ENCODE assay signal across 1 cellular context in genomic region chr15:77069521-77070121, GRCh38.
A peak's percentile ranks its signal among the peaks of the same experiment; 100 is the strongest.
TF ChIP-seq lines count a peak whose summit lies in the region.

No MANE protein-coding gene starts in this region.

TF ChIP-seq in HEK293, 187 proteins besides CTCF, POLR2A, EP300 and RAD21 (continued from another document and continues in another):
- no peak; the same call in 1 of the 2 replicates for TF ChIP-seq KLF7 (tag by site-specific recombination; IDR thresholded peaks at IDR 0.05; ENCODE audit: borderline replicate concordance)
- TF ChIP-seq ZBTB8A (tag by site-specific recombination; IDR thresholded peaks at IDR 0.05): no peak
- TF ChIP-seq, protein P1, sequence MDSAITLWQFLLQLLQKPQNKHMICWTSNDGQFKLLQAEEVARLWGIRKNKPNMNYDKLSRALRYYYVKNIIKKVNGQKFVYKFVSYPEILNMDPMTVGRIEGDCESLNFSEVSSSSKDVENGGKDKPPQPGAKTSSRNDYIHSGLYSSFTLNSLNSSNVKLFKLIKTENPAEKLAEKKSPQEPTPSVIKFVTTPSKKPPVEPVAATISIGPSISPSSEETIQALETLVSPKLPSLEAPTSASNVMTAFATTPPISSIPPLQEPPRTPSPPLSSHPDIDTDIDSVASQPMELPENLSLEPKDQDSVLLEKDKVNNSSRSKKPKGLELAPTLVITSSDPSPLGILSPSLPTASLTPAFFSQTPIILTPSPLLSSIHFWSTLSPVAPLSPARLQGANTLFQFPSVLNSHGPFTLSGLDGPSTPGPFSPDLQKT (IDR thresholded peaks at IDR 0.05; ENCODE audit: borderline replicate concordance, low read depth, low read length): no peak
- TF ChIP-seq ZNF324 (tag by site-specific recombination; IDR thresholded peaks at IDR 0.05): no peak
- no peak for TF ChIP-seq REPIN1 (tag by site-specific recombination; IDR thresholded peaks at IDR 0.05; ENCODE audit: low read depth)
- no peak for TF ChIP-seq ZBTB6 (tag by site-specific recombination; IDR thresholded peaks at IDR 0.05)
- TF ChIP-seq, protein P2, sequence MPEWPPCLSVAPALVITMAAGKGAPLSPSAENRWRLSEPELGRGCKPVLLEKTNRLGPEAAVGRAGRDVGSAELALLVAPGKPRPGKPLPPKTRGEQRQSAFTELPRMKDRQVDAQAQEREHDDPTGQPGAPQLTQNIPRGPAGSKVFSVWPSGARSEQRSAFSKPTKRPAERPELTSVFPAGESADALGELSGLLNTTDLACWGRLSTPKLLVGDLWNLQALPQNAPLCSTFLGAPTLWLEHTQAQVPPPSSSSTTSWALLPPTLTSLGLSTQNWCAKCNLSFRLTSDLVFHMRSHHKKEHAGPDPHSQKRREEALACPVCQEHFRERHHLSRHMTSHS (tag by site-specific recombination; IDR thresholded peaks at IDR 0.05): no peak
- no peak for TF ChIP-seq ZNF473 (tag by site-specific recombination; IDR thresholded peaks at IDR 0.05)
- TF ChIP-seq ZNF248 (tag by site-specific recombination; IDR thresholded peaks at IDR 0.05): no peak
- TF ChIP-seq FEZF1 (tag by site-specific recombination; IDR thresholded peaks at IDR 0.05): no peak
- no peak for TF ChIP-seq ZNF239 (tag by site-specific recombination; IDR thresholded peaks at IDR 0.05)
- no peak for TF ChIP-seq ZNF521 (tag by site-specific recombination; IDR thresholded peaks at IDR 0.05)
- TF ChIP-seq ZNF132 (tag by site-specific recombination; IDR thresholded peaks at IDR 0.05; ENCODE audit: borderline replicate concordance): no peak
- TF ChIP-seq, protein P3, sequence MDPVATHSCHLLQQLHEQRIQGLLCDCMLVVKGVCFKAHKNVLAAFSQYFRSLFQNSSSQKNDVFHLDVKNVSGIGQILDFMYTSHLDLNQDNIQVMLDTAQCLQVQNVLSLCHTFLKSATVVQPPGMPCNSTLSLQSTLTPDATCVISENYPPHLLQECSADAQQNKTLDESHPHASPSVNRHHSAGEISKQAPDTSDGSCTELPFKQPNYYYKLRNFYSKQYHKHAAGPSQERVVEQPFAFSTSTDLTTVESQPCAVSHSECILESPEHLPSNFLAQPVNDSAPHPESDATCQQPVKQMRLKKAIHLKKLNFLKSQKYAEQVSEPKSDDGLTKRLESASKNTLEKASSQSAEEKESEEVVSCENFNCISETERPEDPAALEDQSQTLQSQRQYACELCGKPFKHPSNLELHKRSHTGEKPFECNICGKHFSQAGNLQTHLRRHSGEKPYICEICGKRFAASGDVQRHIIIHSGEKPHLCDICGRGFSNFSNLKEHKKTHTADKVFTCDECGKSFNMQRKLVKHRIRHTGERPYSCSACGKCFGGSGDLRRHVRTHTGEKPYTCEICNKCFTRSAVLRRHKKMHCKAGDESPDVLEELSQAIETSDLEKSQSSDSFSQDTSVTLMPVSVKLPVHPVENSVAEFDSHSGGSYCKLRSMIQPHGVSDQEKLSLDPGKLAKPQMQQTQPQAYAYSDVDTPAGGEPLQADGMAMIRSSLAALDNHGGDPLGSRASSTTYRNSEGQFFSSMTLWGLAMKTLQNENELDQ (tag by site-specific recombination; IDR thresholded peaks at IDR 0.05; ENCODE audit: low read depth): no peak
- TF ChIP-seq, protein P4, sequence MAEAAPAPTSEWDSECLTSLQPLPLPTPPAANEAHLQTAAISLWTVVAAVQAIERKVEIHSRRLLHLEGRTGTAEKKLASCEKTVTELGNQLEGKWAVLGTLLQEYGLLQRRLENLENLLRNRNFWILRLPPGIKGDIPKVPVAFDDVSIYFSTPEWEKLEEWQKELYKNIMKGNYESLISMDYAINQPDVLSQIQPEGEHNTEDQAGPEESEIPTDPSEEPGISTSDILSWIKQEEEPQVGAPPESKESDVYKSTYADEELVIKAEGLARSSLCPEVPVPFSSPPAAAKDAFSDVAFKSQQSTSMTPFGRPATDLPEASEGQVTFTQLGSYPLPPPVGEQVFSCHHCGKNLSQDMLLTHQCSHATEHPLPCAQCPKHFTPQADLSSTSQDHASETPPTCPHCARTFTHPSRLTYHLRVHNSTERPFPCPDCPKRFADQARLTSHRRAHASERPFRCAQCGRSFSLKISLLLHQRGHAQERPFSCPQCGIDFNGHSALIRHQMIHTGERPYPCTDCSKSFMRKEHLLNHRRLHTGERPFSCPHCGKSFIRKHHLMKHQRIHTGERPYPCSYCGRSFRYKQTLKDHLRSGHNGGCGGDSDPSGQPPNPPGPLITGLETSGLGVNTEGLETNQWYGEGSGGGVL (tag by site-specific recombination; IDR thresholded peaks at IDR 0.05): no peak
- no peak for TF ChIP-seq ZNF140 (tag by site-specific recombination; IDR thresholded peaks at IDR 0.05)
- 0 out of 2 replicates have a peak, but pooled peaks have one; percentile 26 for TF ChIP-seq ZNF18 (tag by site-specific recombination; IDR thresholded peaks at IDR 0.05)
- no peak for TF ChIP-seq ZNF174 (tag by site-specific recombination; IDR thresholded peaks at IDR 0.05)
- TF ChIP-seq KLF17 (tag by site-specific recombination; IDR thresholded peaks at IDR 0.05): no peak
- peak; percentile 72 for TF ChIP-seq SCRT2 (tag by site-specific recombination; IDR thresholded peaks at IDR 0.05)
- TF ChIP-seq EGR2 (tag by site-specific recombination; IDR thresholded peaks at IDR 0.05; ENCODE audit: low read depth): peak; percentile 67; the same call in 1 of the 2 replicates
- TF ChIP-seq ZSCAN5A (tag by site-specific recombination; IDR thresholded peaks at IDR 0.05): no peak
- no peak for TF ChIP-seq ZNF707 (tag by site-specific recombination; IDR thresholded peaks at IDR 0.05)
- no peak for TF ChIP-seq ZNF148 (tag by site-specific recombination; IDR thresholded peaks at IDR 0.05; ENCODE audit: borderline replicate concordance)
- TF ChIP-seq MEIS1 (CRISPR knock-in tag; IDR thresholded peaks at IDR 0.05; ENCODE audit: borderline replicate concordance): no peak
- no peak for TF ChIP-seq ZBTB21 (tag by site-specific recombination; IDR thresholded peaks at IDR 0.05)
- no peak for TF ChIP-seq ZNF555 (tag by site-specific recombination; conservative IDR thresholded peaks at IDR 0.05)
- TF ChIP-seq PBX3 (CRISPR knock-in tag; IDR thresholded peaks at IDR 0.05): no peak
- no peak for TF ChIP-seq ZNF214 (tag by site-specific recombination; IDR thresholded peaks at IDR 0.05; ENCODE audit: borderline replicate concordance)
- no peak for TF ChIP-seq ZNF660 (tag by site-specific recombination; IDR thresholded peaks at IDR 0.05)
- 0 out of 2 replicates have a peak, but pooled peaks have one; percentile 18 for TF ChIP-seq ZNF692 (tag by site-specific recombination; IDR thresholded peaks at IDR 0.05)
- peak; percentile 88 for TF ChIP-seq GLIS1 (tag by site-specific recombination; IDR thresholded peaks at IDR 0.05)
- TF ChIP-seq KLF16 (tag by site-specific recombination; IDR thresholded peaks at IDR 0.05): no peak; the same call in 1 of the 2 replicates
- TF ChIP-seq, protein P5, sequence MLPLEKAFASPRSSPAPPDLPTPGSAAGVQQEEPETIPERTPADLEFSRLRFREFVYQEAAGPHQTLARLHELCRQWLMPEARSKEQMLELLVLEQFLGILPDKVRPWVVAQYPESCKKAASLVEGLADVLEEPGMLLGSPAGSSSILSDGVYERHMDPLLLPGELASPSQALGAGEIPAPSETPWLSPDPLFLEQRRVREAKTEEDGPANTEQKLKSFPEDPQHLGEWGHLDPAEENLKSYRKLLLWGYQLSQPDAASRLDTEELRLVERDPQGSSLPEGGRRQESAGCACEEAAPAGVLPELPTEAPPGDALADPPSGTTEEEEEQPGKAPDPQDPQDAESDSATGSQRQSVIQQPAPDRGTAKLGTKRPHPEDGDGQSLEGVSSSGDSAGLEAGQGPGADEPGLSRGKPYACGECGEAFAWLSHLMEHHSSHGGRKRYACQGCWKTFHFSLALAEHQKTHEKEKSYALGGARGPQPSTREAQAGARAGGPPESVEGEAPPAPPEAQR (tag by site-specific recombination; IDR thresholded peaks at IDR 0.05): no peak
- no peak for TF ChIP-seq ZNF426 (tag by site-specific recombination; IDR thresholded peaks at IDR 0.05)
- peak; percentile 30; the same call in 1 of the 2 replicates for TF ChIP-seq ZXDB (tag by site-specific recombination; IDR thresholded peaks at IDR 0.05)
- no peak for TF ChIP-seq ZNF121 (tag by site-specific recombination; IDR thresholded peaks at IDR 0.05)
- TF ChIP-seq, protein P6, sequence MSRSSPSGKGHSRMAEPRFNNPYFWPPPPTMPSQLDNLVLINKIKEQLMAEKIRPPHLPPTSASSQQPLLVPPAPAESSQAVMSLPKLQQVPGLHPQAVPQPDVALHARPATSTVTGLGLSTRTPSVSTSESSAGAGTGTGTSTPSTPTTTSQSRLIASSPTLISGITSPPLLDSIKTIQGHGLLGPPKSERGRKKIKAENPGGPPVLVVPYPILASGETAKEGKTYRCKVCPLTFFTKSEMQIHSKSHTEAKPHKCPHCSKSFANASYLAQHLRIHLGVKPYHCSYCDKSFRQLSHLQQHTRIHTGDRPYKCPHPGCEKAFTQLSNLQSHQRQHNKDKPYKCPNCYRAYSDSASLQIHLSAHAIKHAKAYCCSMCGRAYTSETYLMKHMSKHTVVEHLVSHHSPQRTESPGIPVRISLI (tag by site-specific recombination; IDR thresholded peaks at IDR 0.05): no peak
- TF ChIP-seq OVOL3 (tag by site-specific recombination; IDR thresholded peaks at IDR 0.05): no peak
- TF ChIP-seq ZNF785 (tag by site-specific recombination; IDR thresholded peaks at IDR 0.05): no peak
- no peak; the same call in 1 of the 2 replicates for TF ChIP-seq BCL11A (tag by site-specific recombination; IDR thresholded peaks at IDR 0.05; ENCODE audit: low read depth)
- TF ChIP-seq KLF1 (tag by site-specific recombination; IDR thresholded peaks at IDR 0.05): no peak
